8 cellular contexts compared by ENCODE assay signal in genomic region chr17:46225274-46225794, GRCh38. TPM values are rescaled to one million over a fixed set of nuclear protein-coding genes. Genes with fewer than 3 reads are reported as not detected.
DNase-seq lines count a peak whose midpoint lies in the region; ATAC-seq lines count a peak whose summit lies in the region.
"Not testable (repeated sequence)": the region's sequence is repeated elsewhere in the genome, so short reads cannot be mapped to it uniquely, and the experiment has no call there.

No MANE protein-coding gene starts in this region.

- peak; percentile 96 for DNase-seq in NCI-H524 treated with DMSO at 0.1 percent for 48 hours (lab: John Stamatoyannopoulos, UW)
- DNase-seq in activated CD4-positive, alpha-beta T cell treated with anti-CD3 and anti-CD28 coated beads, Interleukin-2, amount 10 ng/mL, durations not matched to agents 24 days and 14 days = peak; percentile 99
- DNase-seq in dedifferentiated amniotic fluid mesenchymal stem cell (ENCODE audit: extremely low spot score) = peak; percentile 99
- DNase-seq in left lobe of liver (ENCODE audit: low spot score) = peak; percentile 93
- peak; percentile 95 for DNase-seq in stimulated activated CD4-positive, alpha-beta T cell treated with anti-CD3 and anti-CD28 coated beads, Interleukin-1b, Interleukin-23, amount 100 ng/mL, for 48 hours

- not testable (repeated sequence) for H3K36me3 Mint-ChIP-seq in activated CD4-positive, alpha-beta T cell treated with anti-CD3 and anti-CD28 coated beads, Interleukin-2, amount 10 ng/mL, durations not matched to agents 24 days and 14 days (ENCODE audit: low read depth)

- H3K9me3 ChIP-seq in BLaER1 = not testable (repeated sequence)

- peak overlapping the region; percentile 32; the same call in 1 of the 2 replicates for H3K4me2 ChIP-seq in BLaER1

- H3K27ac Mint-ChIP-seq in activated CD4-positive, alpha-beta T cell treated with anti-CD3 and anti-CD28 coated beads, Interleukin-2, amount 10 ng/mL, durations not matched to agents 24 days and 14 days = peak overlapping the region; percentile 76

- ATAC-seq in GM19324 (IDR thresholded peaks at IDR 0.05; ENCODE audit: low FRiP score, unreplicated experiment) (peak; percentile 99), HG03457 (IDR thresholded peaks at IDR 0.05; ENCODE audit: unreplicated experiment) (peak; percentile 91), left lobe of liver (peak; percentile 100)

- H3K4me1 Mint-ChIP-seq in activated CD4-positive, alpha-beta T cell treated with anti-CD3 and anti-CD28 coated beads, Interleukin-2, amount 10 ng/mL, durations not matched to agents 24 days and 14 days = not testable (repeated sequence)

- intact Hi-C loops in activated CD4-positive, alpha-beta T cell treated with anti-CD3 and anti-CD28 coated beads, Interleukin-2, amount 10 ng/mL, durations not matched to agents 24 days and 14 days (cut with micrococcal nuclease) = loop anchor here (1.0 kb wide), 1 partner anchor 31 kb away; no protein-coding TSS in a partner anchor

- not testable (repeated sequence) for H3K27ac ChIP-seq in BLaER1

- H3K27me3 Mint-ChIP-seq in activated CD4-positive, alpha-beta T cell treated with anti-CD3 and anti-CD28 coated beads, Interleukin-2, amount 10 ng/mL, durations not matched to agents 24 days and 14 days = not testable (repeated sequence)

- H3K9me3 Mint-ChIP-seq in activated CD4-positive, alpha-beta T cell treated with anti-CD3 and anti-CD28 coated beads, Interleukin-2, amount 10 ng/mL, durations not matched to agents 24 days and 14 days = not testable (repeated sequence)

- H3K4me1 ChIP-seq in BLaER1 = not testable (repeated sequence)

- peak overlapping the region; percentile 86 for H3K4me3 Mint-ChIP-seq in activated CD4-positive, alpha-beta T cell treated with anti-CD3 and anti-CD28 coated beads, Interleukin-2, amount 10 ng/mL, durations not matched to agents 24 days and 14 days

- H4K20me1 ChIP-seq in BLaER1 = not testable (repeated sequence)

- H3K27me3 ChIP-seq in BLaER1 = not testable (repeated sequence)

- peak overlapping the region; percentile 69 for H3K4me3 ChIP-seq in BLaER1

- H3K9ac ChIP-seq in BLaER1 = peak overlapping the region; percentile 71; the same call in 1 of the 2 replicates

- not testable (repeated sequence) for H3K36me3 ChIP-seq in BLaER1

RNA-seq across cellular contexts. Expression of gene KANSL1, which starts 32.1 kb away (rescaled TPM):
- total RNA-seq in activated CD4-positive, alpha-beta T cell treated with anti-CD3 and anti-CD28 coated beads, Interleukin-2, amount 10 ng/mL, durations not matched to agents 24 days and 14 days = 79.7 and 82.8 TPM in 2 replicates
- total RNA-seq in left lobe of liver = 23.2 TPM
